ENCODE assay signal across 1 cellular context in the genomic region with DNA sequence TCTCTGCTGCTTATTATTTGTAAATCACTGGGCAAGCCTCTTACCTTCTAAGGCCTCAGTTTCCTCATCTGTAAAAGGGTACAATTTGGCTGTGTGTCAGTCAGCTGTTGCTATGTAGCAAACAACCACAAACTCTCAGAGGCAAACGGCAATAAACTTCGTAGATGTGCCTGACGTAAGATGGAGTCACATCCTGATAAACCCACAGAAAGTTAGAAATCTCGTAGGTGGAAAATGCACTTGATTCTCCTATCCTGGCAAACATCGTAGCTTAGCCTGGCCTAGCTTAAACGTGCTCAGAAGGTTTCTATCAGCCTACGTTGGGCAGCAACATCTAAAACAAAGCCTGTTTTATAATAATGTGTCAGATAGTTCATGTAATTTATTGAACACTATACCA.
TF ChIP-seq lines count a peak whose summit lies in the region.

No MANE protein-coding gene starts in this region.

TF ChIP-seq in H1, 55 proteins besides CTCF, POLR2A, EP300 and RAD21 (continued from another document):
- TF ChIP-seq, protein P1, sequence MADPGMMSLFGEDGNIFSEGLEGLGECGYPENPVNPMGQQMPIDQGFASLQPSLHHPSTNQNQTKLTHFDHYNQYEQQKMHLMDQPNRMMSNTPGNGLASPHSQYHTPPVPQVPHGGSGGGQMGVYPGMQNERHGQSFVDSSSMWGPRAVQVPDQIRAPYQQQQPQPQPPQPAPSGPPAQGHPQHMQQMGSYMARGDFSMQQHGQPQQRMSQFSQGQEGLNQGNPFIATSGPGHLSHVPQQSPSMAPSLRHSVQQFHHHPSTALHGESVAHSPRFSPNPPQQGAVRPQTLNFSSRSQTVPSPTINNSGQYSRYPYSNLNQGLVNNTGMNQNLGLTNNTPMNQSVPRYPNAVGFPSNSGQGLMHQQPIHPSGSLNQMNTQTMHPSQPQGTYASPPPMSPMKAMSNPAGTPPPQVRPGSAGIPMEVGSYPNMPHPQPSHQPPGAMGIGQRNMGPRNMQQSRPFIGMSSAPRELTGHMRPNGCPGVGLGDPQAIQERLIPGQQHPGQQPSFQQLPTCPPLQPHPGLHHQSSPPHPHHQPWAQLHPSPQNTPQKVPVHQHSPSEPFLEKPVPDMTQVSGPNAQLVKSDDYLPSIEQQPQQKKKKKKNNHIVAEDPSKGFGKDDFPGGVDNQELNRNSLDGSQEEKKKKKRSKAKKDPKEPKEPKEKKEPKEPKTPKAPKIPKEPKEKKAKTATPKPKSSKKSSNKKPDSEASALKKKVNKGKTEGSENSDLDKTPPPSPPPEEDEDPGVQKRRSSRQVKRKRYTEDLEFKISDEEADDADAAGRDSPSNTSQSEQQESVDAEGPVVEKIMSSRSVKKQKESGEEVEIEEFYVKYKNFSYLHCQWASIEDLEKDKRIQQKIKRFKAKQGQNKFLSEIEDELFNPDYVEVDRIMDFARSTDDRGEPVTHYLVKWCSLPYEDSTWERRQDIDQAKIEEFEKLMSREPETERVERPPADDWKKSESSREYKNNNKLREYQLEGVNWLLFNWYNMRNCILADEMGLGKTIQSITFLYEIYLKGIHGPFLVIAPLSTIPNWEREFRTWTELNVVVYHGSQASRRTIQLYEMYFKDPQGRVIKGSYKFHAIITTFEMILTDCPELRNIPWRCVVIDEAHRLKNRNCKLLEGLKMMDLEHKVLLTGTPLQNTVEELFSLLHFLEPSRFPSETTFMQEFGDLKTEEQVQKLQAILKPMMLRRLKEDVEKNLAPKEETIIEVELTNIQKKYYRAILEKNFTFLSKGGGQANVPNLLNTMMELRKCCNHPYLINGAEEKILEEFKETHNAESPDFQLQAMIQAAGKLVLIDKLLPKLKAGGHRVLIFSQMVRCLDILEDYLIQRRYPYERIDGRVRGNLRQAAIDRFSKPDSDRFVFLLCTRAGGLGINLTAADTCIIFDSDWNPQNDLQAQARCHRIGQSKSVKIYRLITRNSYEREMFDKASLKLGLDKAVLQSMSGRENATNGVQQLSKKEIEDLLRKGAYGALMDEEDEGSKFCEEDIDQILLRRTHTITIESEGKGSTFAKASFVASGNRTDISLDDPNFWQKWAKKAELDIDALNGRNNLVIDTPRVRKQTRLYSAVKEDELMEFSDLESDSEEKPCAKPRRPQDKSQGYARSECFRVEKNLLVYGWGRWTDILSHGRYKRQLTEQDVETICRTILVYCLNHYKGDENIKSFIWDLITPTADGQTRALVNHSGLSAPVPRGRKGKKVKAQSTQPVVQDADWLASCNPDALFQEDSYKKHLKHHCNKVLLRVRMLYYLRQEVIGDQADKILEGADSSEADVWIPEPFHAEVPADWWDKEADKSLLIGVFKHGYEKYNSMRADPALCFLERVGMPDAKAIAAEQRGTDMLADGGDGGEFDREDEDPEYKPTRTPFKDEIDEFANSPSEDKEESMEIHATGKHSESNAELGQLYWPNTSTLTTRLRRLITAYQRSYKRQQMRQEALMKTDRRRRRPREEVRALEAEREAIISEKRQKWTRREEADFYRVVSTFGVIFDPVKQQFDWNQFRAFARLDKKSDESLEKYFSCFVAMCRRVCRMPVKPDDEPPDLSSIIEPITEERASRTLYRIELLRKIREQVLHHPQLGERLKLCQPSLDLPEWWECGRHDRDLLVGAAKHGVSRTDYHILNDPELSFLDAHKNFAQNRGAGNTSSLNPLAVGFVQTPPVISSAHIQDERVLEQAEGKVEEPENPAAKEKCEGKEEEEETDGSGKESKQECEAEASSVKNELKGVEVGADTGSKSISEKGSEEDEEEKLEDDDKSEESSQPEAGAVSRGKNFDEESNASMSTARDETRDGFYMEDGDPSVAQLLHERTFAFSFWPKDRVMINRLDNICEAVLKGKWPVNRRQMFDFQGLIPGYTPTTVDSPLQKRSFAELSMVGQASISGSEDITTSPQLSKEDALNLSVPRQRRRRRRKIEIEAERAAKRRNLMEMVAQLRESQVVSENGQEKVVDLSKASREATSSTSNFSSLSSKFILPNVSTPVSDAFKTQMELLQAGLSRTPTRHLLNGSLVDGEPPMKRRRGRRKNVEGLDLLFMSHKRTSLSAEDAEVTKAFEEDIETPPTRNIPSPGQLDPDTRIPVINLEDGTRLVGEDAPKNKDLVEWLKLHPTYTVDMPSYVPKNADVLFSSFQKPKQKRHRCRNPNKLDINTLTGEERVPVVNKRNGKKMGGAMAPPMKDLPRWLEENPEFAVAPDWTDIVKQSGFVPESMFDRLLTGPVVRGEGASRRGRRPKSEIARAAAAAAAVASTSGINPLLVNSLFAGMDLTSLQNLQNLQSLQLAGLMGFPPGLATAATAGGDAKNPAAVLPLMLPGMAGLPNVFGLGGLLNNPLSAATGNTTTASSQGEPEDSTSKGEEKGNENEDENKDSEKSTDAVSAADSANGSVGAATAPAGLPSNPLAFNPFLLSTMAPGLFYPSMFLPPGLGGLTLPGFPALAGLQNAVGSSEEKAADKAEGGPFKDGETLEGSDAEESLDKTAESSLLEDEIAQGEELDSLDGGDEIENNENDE (IDR thresholded peaks at IDR 0.05; ENCODE audit: insufficient replicate concordance, low read length) = no peak
- TF ChIP-seq SIX5 (IDR thresholded peaks at IDR 0.05; ENCODE audit: low read depth, low read length) = no peak
- no peak for TF ChIP-seq RFX5 (IDR thresholded peaks at IDR 0.05; ENCODE audit: borderline replicate concordance, low read depth, low read length)
- TF ChIP-seq SP1 (IDR thresholded peaks at IDR 0.05; ENCODE audit: low read depth, low read length) = no peak
- no peak for TF ChIP-seq RXRA (IDR thresholded peaks at IDR 0.05; ENCODE audit: insufficient read depth, low read depth, low read length)
- no peak for TF ChIP-seq USF2 (IDR thresholded peaks at IDR 0.05; ENCODE audit: low read length)
- no peak for TF ChIP-seq SAP30 (IDR thresholded peaks at IDR 0.05; ENCODE audit: insufficient read depth, insufficient replicate concordance, low read length)
